In genomic region chr1:227563319-227564201, GRCh38 we compare ENCODE assay signal across 1 cellular context.
TF ChIP-seq lines count a peak whose summit lies in the region.

TSS of gene ZNF678 (plus strand) at chr1:227563556. CDS start at chr1:227650992, 87,436 bp downstream.

TF ChIP-seq in HepG2, 621 proteins besides CTCF, POLR2A, EP300 and RAD21 (continued from another document):
- TF ChIP-seq, protein P1, sequence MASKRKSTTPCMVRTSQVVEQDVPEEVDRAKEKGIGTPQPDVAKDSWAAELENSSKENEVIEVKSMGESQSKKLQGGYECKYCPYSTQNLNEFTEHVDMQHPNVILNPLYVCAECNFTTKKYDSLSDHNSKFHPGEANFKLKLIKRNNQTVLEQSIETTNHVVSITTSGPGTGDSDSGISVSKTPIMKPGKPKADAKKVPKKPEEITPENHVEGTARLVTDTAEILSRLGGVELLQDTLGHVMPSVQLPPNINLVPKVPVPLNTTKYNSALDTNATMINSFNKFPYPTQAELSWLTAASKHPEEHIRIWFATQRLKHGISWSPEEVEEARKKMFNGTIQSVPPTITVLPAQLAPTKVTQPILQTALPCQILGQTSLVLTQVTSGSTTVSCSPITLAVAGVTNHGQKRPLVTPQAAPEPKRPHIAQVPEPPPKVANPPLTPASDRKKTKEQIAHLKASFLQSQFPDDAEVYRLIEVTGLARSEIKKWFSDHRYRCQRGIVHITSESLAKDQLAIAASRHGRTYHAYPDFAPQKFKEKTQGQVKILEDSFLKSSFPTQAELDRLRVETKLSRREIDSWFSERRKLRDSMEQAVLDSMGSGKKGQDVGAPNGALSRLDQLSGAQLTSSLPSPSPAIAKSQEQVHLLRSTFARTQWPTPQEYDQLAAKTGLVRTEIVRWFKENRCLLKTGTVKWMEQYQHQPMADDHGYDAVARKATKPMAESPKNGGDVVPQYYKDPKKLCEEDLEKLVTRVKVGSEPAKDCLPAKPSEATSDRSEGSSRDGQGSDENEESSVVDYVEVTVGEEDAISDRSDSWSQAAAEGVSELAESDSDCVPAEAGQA (IDR thresholded peaks at IDR 0.05; ENCODE audit: low read depth): peak; percentile 71; the same call in 1 of the 2 replicates
- TF ChIP-seq, protein P1 (CRISPR knock-in tag; IDR thresholded peaks at IDR 0.05; ENCODE audit: borderline replicate concordance): no peak
- TF ChIP-seq ZNF230 (CRISPR knock-in tag; IDR thresholded peaks at IDR 0.05) (peak; percentile 56; the same call in 1 of the 2 replicates), RXRB (CRISPR knock-in tag; IDR thresholded peaks at IDR 0.05; ENCODE audit: borderline replicate concordance) (0 out of 2 replicates have a peak, but pooled peaks have one; percentile 20), SP2 (CRISPR knock-in tag; IDR thresholded peaks at IDR 0.05) (peak; percentile 86), ZSCAN25 (CRISPR knock-in tag; IDR thresholded peaks at IDR 0.05) (no peak), TBX3 (IDR thresholded peaks at IDR 0.05; ENCODE audit: borderline replicate concordance) (peak; percentile 80; the same call in 1 of the 2 replicates), ZNF564 (CRISPR knock-in tag; IDR thresholded peaks at IDR 0.05) (peak; percentile 97), SP1 (IDR thresholded peaks at IDR 0.05) (no peak), SP1 (CRISPR knock-in tag; IDR thresholded peaks at IDR 0.05) (no peak; the same call in none of the 2 replicates), AGO2 (optimal IDR thresholded peaks at IDR 0.05; ENCODE audit: low read depth, low read length) (peak; percentile 38), RARA (CRISPR knock-in tag; IDR thresholded peaks at IDR 0.05) (no peak), ZNF772 (CRISPR knock-in tag; IDR thresholded peaks at IDR 0.05) (peak; percentile 79; the same call in 1 of the 2 replicates), GATA4 (IDR thresholded peaks at IDR 0.05; ENCODE audit: borderline replicate concordance, low read depth) (peak; percentile 24; the same call in 1 of the 2 replicates), YEATS4 (CRISPR knock-in tag; IDR thresholded peaks at IDR 0.05; ENCODE audit: borderline replicate concordance) (peak; percentile 72; the same call in 1 of the 2 replicates), GATAD1 (CRISPR knock-in tag; IDR thresholded peaks at IDR 0.05) (peak; percentile 83), SAP130 (CRISPR knock-in tag; IDR thresholded peaks at IDR 0.05; ENCODE audit: low read depth) (peak; percentile 81; the same call in 1 of the 2 replicates), POGZ (CRISPR knock-in tag; IDR thresholded peaks at IDR 0.05) (peak; percentile 98), MYPOP (CRISPR knock-in tag; IDR thresholded peaks at IDR 0.05) (peak; percentile 70; the same call in 1 of the 2 replicates), ZNF670 (CRISPR knock-in tag; IDR thresholded peaks at IDR 0.05; ENCODE audit: borderline replicate concordance) (0 out of 2 replicates have a peak, but pooled peaks have one; percentile 67), MEIS1 (CRISPR knock-in tag; IDR thresholded peaks at IDR 0.05; ENCODE audit: borderline replicate concordance) (peak; percentile 50; the same call in 1 of the 2 replicates), KLF6 (CRISPR knock-in tag; IDR thresholded peaks at IDR 0.05) (peak; percentile 28; the same call in 1 of the 2 replicates), ASH2L (IDR thresholded peaks at IDR 0.05; ENCODE audit: insufficient read length, low read depth, low read length) (peak; percentile 70), STAG1 (CRISPR knock-in tag; IDR thresholded peaks at IDR 0.05) (no peak), ZNF317 (CRISPR knock-in tag; IDR thresholded peaks at IDR 0.05) (0 out of 2 replicates have a peak, but pooled peaks have one; percentile 27), ZNF704 (CRISPR knock-in tag; IDR thresholded peaks at IDR 0.05; ENCODE audit: borderline replicate concordance) (0 out of 2 replicates have a peak, but pooled peaks have one; percentile 44), ZFP1 (CRISPR knock-in tag; IDR thresholded peaks at IDR 0.05) (peak; percentile 65; the same call in 1 of the 2 replicates), ZGPAT (CRISPR knock-in tag; IDR thresholded peaks at IDR 0.05) (peak; percentile 71; the same call in 1 of the 2 replicates), BORCS8-MEF2B (CRISPR knock-in tag; IDR thresholded peaks at IDR 0.05) (0 out of 2 replicates have a peak, but pooled peaks have one; percentile 32), ZNF44 (CRISPR knock-in tag; IDR thresholded peaks at IDR 0.05) (0 out of 2 replicates have a peak, but pooled peaks have one; percentile 49)
- TF ChIP-seq, protein P2, sequence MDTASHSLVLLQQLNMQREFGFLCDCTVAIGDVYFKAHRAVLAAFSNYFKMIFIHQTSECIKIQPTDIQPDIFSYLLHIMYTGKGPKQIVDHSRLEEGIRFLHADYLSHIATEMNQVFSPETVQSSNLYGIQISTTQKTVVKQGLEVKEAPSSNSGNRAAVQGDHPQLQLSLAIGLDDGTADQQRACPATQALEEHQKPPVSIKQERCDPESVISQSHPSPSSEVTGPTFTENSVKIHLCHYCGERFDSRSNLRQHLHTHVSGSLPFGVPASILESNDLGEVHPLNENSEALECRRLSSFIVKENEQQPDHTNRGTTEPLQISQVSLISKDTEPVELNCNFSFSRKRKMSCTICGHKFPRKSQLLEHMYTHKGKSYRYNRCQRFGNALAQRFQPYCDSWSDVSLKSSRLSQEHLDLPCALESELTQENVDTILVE (CRISPR knock-in tag; IDR thresholded peaks at IDR 0.05): 0 out of 2 replicates have a peak, but pooled peaks have one; percentile 50
- TF ChIP-seq, protein P3, sequence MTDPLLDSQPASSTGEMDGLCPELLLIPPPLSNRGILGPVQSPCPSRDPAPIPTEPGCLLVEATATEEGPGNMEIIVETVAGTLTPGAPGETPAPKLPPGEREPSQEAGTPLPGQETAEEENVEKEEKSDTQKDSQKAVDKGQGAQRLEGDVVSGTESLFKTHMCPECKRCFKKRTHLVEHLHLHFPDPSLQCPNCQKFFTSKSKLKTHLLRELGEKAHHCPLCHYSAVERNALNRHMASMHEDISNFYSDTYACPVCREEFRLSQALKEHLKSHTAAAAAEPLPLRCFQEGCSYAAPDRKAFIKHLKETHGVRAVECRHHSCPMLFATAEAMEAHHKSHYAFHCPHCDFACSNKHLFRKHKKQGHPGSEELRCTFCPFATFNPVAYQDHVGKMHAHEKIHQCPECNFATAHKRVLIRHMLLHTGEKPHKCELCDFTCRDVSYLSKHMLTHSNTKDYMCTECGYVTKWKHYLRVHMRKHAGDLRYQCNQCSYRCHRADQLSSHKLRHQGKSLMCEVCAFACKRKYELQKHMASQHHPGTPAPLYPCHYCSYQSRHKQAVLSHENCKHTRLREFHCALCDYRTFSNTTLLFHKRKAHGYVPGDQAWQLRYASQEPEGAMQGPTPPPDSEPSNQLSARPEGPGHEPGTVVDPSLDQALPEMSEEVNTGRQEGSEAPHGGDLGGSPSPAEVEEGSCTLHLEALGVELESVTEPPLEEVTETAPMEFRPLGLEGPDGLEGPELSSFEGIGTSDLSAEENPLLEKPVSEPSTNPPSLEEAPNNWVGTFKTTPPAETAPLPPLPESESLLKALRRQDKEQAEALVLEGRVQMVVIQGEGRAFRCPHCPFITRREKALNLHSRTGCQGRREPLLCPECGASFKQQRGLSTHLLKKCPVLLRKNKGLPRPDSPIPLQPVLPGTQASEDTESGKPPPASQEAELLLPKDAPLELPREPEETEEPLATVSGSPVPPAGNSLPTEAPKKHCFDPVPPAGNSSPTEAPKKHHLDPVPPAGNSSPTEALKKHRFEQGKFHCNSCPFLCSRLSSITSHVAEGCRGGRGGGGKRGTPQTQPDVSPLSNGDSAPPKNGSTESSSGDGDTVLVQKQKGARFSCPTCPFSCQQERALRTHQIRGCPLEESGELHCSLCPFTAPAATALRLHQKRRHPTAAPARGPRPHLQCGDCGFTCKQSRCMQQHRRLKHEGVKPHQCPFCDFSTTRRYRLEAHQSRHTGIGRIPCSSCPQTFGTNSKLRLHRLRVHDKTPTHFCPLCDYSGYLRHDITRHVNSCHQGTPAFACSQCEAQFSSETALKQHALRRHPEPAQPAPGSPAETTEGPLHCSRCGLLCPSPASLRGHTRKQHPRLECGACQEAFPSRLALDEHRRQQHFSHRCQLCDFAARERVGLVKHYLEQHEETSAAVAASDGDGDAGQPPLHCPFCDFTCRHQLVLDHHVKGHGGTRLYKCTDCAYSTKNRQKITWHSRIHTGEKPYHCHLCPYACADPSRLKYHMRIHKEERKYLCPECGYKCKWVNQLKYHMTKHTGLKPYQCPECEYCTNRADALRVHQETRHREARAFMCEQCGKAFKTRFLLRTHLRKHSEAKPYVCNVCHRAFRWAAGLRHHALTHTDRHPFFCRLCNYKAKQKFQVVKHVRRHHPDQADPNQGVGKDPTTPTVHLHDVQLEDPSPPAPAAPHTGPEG (CRISPR knock-in tag; IDR thresholded peaks at IDR 0.05): 0 out of 2 replicates have a peak, but pooled peaks have one; percentile 33
